Comparison of ENCODE assay signal across 13 cellular contexts in genomic region chr19:492091-492531, GRCh38. TPM values are rescaled to one million over a fixed set of nuclear protein-coding genes. Genes with fewer than 3 reads are reported as not detected.
DNase-seq lines count a peak whose midpoint lies in the region; ATAC-seq and TF ChIP-seq lines count a peak whose summit lies in the region.
"Had no signal": no experiment of that assay in that cellular context is flagged by ENCODE, and none has a peak within 500 bp of the region (broad histone marks: within the 10 kb centered on the region; RNA-seq: fewer than 3 reads in every experiment).

No MANE protein-coding gene starts in this region.

- ATAC-seq in right cardiac atrium (no peak), PC-3 (no peak), sciatic nerve (no peak), HG03469 (IDR thresholded peaks at IDR 0.05; ENCODE audit: unreplicated experiment) (no peak), body of pancreas (no peak)

- no peaks in the 10 kb centered on the region for H4K20me1 ChIP-seq in PC-3 (ENCODE audit: low read length)

- H3K9ac ChIP-seq in PC-3 (ENCODE audit: low read length), result no peak overlapping the region

- no peaks in the 10 kb centered on the region for H3K36me3 Mint-ChIP-seq in activated naive CD4-positive, alpha-beta T cell treated with anti-CD3 and anti-CD28 coated beads, Interleukin-2, amount 10 ng/mL, durations not matched to agents 7 days and 5 days
- H3K36me3 Mint-ChIP-seq: CD14-positive monocyte, naive B cell had no signal

- no peak for TF ChIP-seq CTCF in left ventricle myocardium inferior (IDR thresholded peaks at IDR 0.05; ENCODE audit: borderline replicate concordance)
- no peak for TF ChIP-seq CTCF in PC-3 (conservative IDR thresholded peaks at IDR 0.05; ENCODE audit: low read depth, low read length)
- no peak for TF ChIP-seq CTCF in body of pancreas (IDR thresholded peaks at IDR 0.05)

- no peaks in the 10 kb centered on the region for H3K9me2 ChIP-seq in PC-3 (replicated peaks; ENCODE audit: low read length)

- H3K4me1 ChIP-seq in right cardiac atrium (ENCODE audit: control insufficient read depth, insufficient read depth, low read length) (no peaks in the 10 kb centered on the region), left ventricle myocardium inferior (peaks cover 38% of the 10 kb centered on the region), PC-3 (ENCODE audit: insufficient read depth, low read length) (no peaks in the 10 kb centered on the region), body of pancreas (peaks cover 22% of the 10 kb centered on the region)

- no peaks in the 10 kb centered on the region for H3K79me2 ChIP-seq in PC-3 (ENCODE audit: low read length)

- H3K36me3 ChIP-seq in left ventricle myocardium inferior (no peaks in the 10 kb centered on the region), PC-3 (ENCODE audit: low read depth, low read length) (no peaks in the 10 kb centered on the region), body of pancreas (replicated peaks in 1 of 2; ENCODE audit: insufficient read depth in 1 of 2, low read depth in 2 of 2) (no peaks in the 10 kb centered on the region)
- H3K36me3 ChIP-seq: suprapubic skin had no signal

- no peaks in the 10 kb centered on the region for H3K27me3 ChIP-seq in right cardiac atrium (ENCODE audit: control insufficient read depth, insufficient read depth)
- H3K27me3 ChIP-seq in left ventricle myocardium inferior (ENCODE audit: low read depth), result peaks cover 12% of the 10 kb centered on the region
- no peaks in the 10 kb centered on the region for H3K27me3 ChIP-seq in PC-3 (ENCODE audit: low read length)
- peaks cover 0 to 11% of the 10 kb centered on the region in 2 donors for H3K27me3 ChIP-seq in body of pancreas

- peak in 2 of 3 donors; percentile 59 to 65 for DNase-seq in right cardiac atrium
- no peak for DNase-seq in left ventricle myocardium inferior
- DNase-seq in PC-3, result peak; percentile 11
- DNase-seq in activated naive CD4-positive, alpha-beta T cell treated with anti-CD3 and anti-CD28 coated beads, Interleukin-2, amount 10 ng/mL, durations not matched to agents 7 days and 5 days, result peak; percentile 49
- peak; percentile 60 for DNase-seq in sciatic nerve (ENCODE audit: low spot score)
- no peak for DNase-seq in body of pancreas
- no peak for DNase-seq in GF-D8 (lab: John Stamatoyannopoulos, UW)
- DNase-seq: activated T-cell treated with anti-CD3 and anti-CD28 coated beads for 4 hours, GDM1, naive B cell had no signal

- H3K27ac Mint-ChIP-seq in activated naive CD4-positive, alpha-beta T cell treated with anti-CD3 and anti-CD28 coated beads, Interleukin-2, amount 10 ng/mL, durations not matched to agents 7 days and 5 days, result no peak overlapping the region

- H3K27me3 Mint-ChIP-seq in activated naive CD4-positive, alpha-beta T cell treated with anti-CD3 and anti-CD28 coated beads, Interleukin-2, amount 10 ng/mL, durations not matched to agents 7 days and 5 days, result peaks cover 29% of the 10 kb centered on the region

- no peaks in the 10 kb centered on the region for H3F3A ChIP-seq in PC-3 (ENCODE audit: low read length, unreplicated experiment)

- H3K4me1 Mint-ChIP-seq in activated naive CD4-positive, alpha-beta T cell treated with anti-CD3 and anti-CD28 coated beads, Interleukin-2, amount 10 ng/mL, durations not matched to agents 7 days and 5 days, result peaks cover 21% of the 10 kb centered on the region

- H3K4me3 ChIP-seq in right cardiac atrium (ENCODE audit: low read length) (no peak overlapping the region), left ventricle myocardium inferior (no peak overlapping the region), PC-3 (ENCODE audit: low read length) (no peak overlapping the region), body of pancreas (no peak overlapping the region)
- H3K4me3 ChIP-seq: suprapubic skin had no signal

- POLR2A ChIA-PET in PC-3 (lab: Charles Lee; ENCODE audit: unreplicated experiment), result no interaction called here

- no peak overlapping the region for H3K4me3 Mint-ChIP-seq in activated naive CD4-positive, alpha-beta T cell treated with anti-CD3 and anti-CD28 coated beads, Interleukin-2, amount 10 ng/mL, durations not matched to agents 7 days and 5 days
- H3K4me3 Mint-ChIP-seq: CD14-positive monocyte, naive B cell had no signal

- TF ChIP-seq POLR2A in body of pancreas (IDR thresholded peaks at IDR 0.05), result no peak

- CTCF ChIA-PET in PC-3 (lab: Charles Lee), result no interaction called here
- CTCF ChIA-PET in activated naive CD4-positive, alpha-beta T cell treated with anti-CD3 and anti-CD28 coated beads, Interleukin-2, amount 10 ng/mL, durations not matched to agents 7 days and 5 days (lab: Charles Lee), result interaction anchor here (2.5 kb wide), 1 partner anchor 14 kb away, joined by 6 read pairs; the partner anchor contains the start of gene TPGS1

- H3K9me3 ChIP-seq in right cardiac atrium (ENCODE audit: control insufficient read depth, low read length), result no peaks in the 10 kb centered on the region
- no peaks in the 10 kb centered on the region for H3K9me3 ChIP-seq in left ventricle myocardium inferior (replicated peaks)
- no peaks in the 10 kb centered on the region for H3K9me3 ChIP-seq in PC-3 (ENCODE audit: low read length)
- no peaks in the 10 kb centered on the region for H3K9me3 ChIP-seq in body of pancreas
- H3K9me3 ChIP-seq: suprapubic skin had no signal

- H2AFZ ChIP-seq in PC-3 (ENCODE audit: low read length), result no peak overlapping the region

- no peak overlapping the region for H3K4me2 ChIP-seq in PC-3 (ENCODE audit: low read length)

- no TSS peak for BruUV-seq in PC-3 (replicated peaks; lab: Mats Ljungman, UMichigan)

- WGBS in right cardiac atrium, result 71% methylated on average over 18 of the region's 19 CpGs
- WGBS in body of pancreas, 2 donors, result 82 to 85% methylated on average over 5 to 8 of the region's 19 CpGs

- H3K27ac ChIP-seq in right cardiac atrium (ENCODE audit: low read length) (no peak overlapping the region), left ventricle myocardium inferior (replicated peaks) (no peak overlapping the region), PC-3 (ENCODE audit: low read length) (no peak overlapping the region), body of pancreas (no peak overlapping the region)
- H3K27ac ChIP-seq: suprapubic skin had no signal

- H3K9me3 Mint-ChIP-seq in activated naive CD4-positive, alpha-beta T cell treated with anti-CD3 and anti-CD28 coated beads, Interleukin-2, amount 10 ng/mL, durations not matched to agents 7 days and 5 days, result peaks cover 7% of the 10 kb centered on the region
- H3K9me3 Mint-ChIP-seq: naive B cell had no signal

- intact Hi-C loops in right cardiac atrium (cut with DNase I), result no loop called here
- intact Hi-C loops in left ventricle myocardium inferior (cut with micrococcal nuclease), result no loop called here
- intact Hi-C loops in PC-3 (cut with micrococcal nuclease), result no loop called here
- intact Hi-C loops in sciatic nerve (cut with DNase I), result no loop called here
- intact Hi-C loops in body of pancreas (cut with DNase I), result no loop called here

RNA-seq across cellular contexts. Expression of gene MADCAM1, which starts 4.2 kb away (rescaled TPM):
- under 1 TPM; 0.28 to 0.59 (median 0.36) TPM for total RNA-seq in right cardiac atrium
- polyA plus RNA-seq in right cardiac atrium, result 0.27 TPM
- total RNA-seq in left ventricle myocardium inferior, result 0.22 TPM
- total RNA-seq in PC-3 (2014; rRNA removed), result 0.11 and 0.17 TPM in 2 replicates
- 1.1 TPM for total RNA-seq in sciatic nerve
- 1 to 10 TPM in 1 of 2 donors, not detected in 1; 3.6 TPM for total RNA-seq in body of pancreas
- polyA plus RNA-seq: CD14-positive monocyte had no signal

RNA-seq across cellular contexts. Expression of gene TPGS1, which starts 15.2 kb away (rescaled TPM):
- total RNA-seq in right cardiac atrium (10 to 100 TPM; 10.9 to 15.6 (median 14.7) TPM), left ventricle myocardium inferior (11.2 TPM), PC-3 (2014; rRNA removed) (28.5 and 44.0 TPM in 2 replicates), sciatic nerve (18.5 TPM), body of pancreas (10 to 100 TPM; 34.5 to 62.0 TPM)
- 21.3 TPM for polyA plus RNA-seq in right cardiac atrium

RNA-seq across cellular contexts. Expression of gene SHC2, which starts 31.3 kb away (rescaled TPM):
- total RNA-seq in right cardiac atrium, result 10 to 100 TPM; 14.3 to 20.0 (median 17.6) TPM
- polyA plus RNA-seq in right cardiac atrium, result 21.0 TPM
- total RNA-seq in left ventricle myocardium inferior, result 11.3 TPM
- 0.18 TPM in 1 of 2 replicates, not detected in the other for total RNA-seq in PC-3 (2014; rRNA removed)
- 31.6 TPM for total RNA-seq in sciatic nerve
- 100 to 1,000 TPM; 119 to 137 TPM for total RNA-seq in body of pancreas
- polyA plus RNA-seq: CD14-positive monocyte had no signal

RNA-seq across cellular contexts. Expression of gene CDC34, which starts 39.4 kb away (rescaled TPM):
- total RNA-seq in right cardiac atrium (10 to 100 TPM; 66.8 to 78.4 (median 74.3) TPM), left ventricle myocardium inferior (96.5 TPM), PC-3 (2014; rRNA removed) (119 and 152 TPM in 2 replicates), sciatic nerve (40.2 TPM), body of pancreas (100 to 1,000 TPM in 1 of 2 donors, 10 to 100 TPM in 1; 77.0 to 101 TPM)
- polyA plus RNA-seq in right cardiac atrium, result 95.8 TPM

RNA-seq across cellular contexts. Expression of gene GZMM, which starts 51.7 kb away (rescaled TPM):
- total RNA-seq in right cardiac atrium, result under 1 TPM in 2 of 4 donors, not detected in 2; 0.26 to 0.32 TPM
- 0.43 TPM for polyA plus RNA-seq in right cardiac atrium
- total RNA-seq in left ventricle myocardium inferior, result not detected
- 0.35 TPM in 1 of 2 replicates, not detected in the other for total RNA-seq in PC-3 (2014; rRNA removed)
- 1.4 TPM for total RNA-seq in sciatic nerve
- 1 to 10 TPM in 1 of 2 donors, not detected in 1; 5.3 TPM for total RNA-seq in body of pancreas

Comparison
In these comparisons a context has a peak if more than half of its experiments do, and no peak if none do; other contexts are left out.
1. DNase-seq: peak in right cardiac atrium (2 of 3), PC-3 (single experiment), activated naive CD4-positive, alpha-beta T cell treated with anti-CD3 and anti-CD28 coated beads, Interleukin-2, amount 10 ng/mL, durations not matched to agents 7 days and 5 days (single experiment) and sciatic nerve (single experiment); none in left ventricle myocardium inferior (single experiment), body of pancreas (0 of 4) and GF-D8 (single experiment).